In genomic region chr7:126702242-126703016, GRCh38 we compare ENCODE assay signal across 11 cellular contexts.
A peak's percentile ranks its signal among the peaks of the same experiment; 100 is the strongest.
DNase-seq lines count a peak whose midpoint lies in the region; ATAC-seq and TF ChIP-seq lines count a peak whose summit lies in the region.
"Had no signal": no experiment of that assay in that cellular context is flagged by ENCODE, and none has a peak within 500 bp of the region (broad histone marks: within the 10 kb centered on the region; RNA-seq: fewer than 3 reads in every experiment).

No MANE protein-coding gene starts in this region.

- no peak overlapping the region for H2AFZ ChIP-seq in smooth muscle cell (ENCODE audit: low read depth)

- H3K27ac ChIP-seq in smooth muscle cell (ENCODE audit: low read depth): peak overlapping the region; percentile 96
- H3K27ac ChIP-seq: HL-60, RWPE1, transverse colon had no signal

- H3K4me2 ChIP-seq in smooth muscle cell: peak overlapping the region; percentile 71

- TF ChIP-seq CTCF in smooth muscle cell (IDR thresholded peaks at IDR 0.05; ENCODE audit: borderline replicate concordance, insufficient read depth, poor library complexity, severe bottlenecking) (no peak), Calu3 (IDR thresholded peaks at IDR 0.05; ENCODE audit: unreplicated experiment) (no peak), foreskin fibroblast (IDR thresholded peaks at IDR 0.05; ENCODE audit: low read depth, low read length) (no peak)

- intact Hi-C loops in Calu3 (cut with micrococcal nuclease; ENCODE audit: unreplicated experiment): no loop called here

- H3K9ac ChIP-seq in smooth muscle cell (ENCODE audit: low read depth): peak overlapping the region; percentile 70

- H3K4me3 ChIP-seq in smooth muscle cell (no peak overlapping the region), foreskin fibroblast (ENCODE audit: low read depth in 1 of 2, low read length in 2 of 2) (no peak overlapping the region)
- H3K4me3 ChIP-seq: transverse colon had no signal

- peak; percentile 48 for ATAC-seq in GM19328 (IDR thresholded peaks at IDR 0.05; ENCODE audit: unreplicated experiment)
- ATAC-seq in HG02938 (IDR thresholded peaks at IDR 0.05; ENCODE audit: unreplicated experiment): peak; percentile 46
- ATAC-seq: right cardiac atrium had no signal

- no peaks in the 10 kb centered on the region for H3K36me3 ChIP-seq in smooth muscle cell (ENCODE audit: low read depth)
- H3K36me3 ChIP-seq: transverse colon had no signal

- peak; percentile 38 for DNase-seq in RPMI7951 (ENCODE audit: low read depth)
- no peak for DNase-seq in smooth muscle cell (lab: John Stamatoyannopoulos, UW; ENCODE audit: unreplicated experiment)
- DNase-seq in DMS79 treated with DMSO at 0.1 percent for 48 hours (lab: John Stamatoyannopoulos, UW): no peak
- no peak for DNase-seq in Calu3
- DNase-seq in foreskin fibroblast: no peak
- DNase-seq: right cardiac atrium, transverse colon had no signal

- no peaks in the 10 kb centered on the region for H3K9me3 ChIP-seq in smooth muscle cell (replicated peaks; ENCODE audit: low read depth)
- H3K9me3 ChIP-seq: transverse colon had no signal

- CTCF ChIA-PET in Calu3 (lab: Charles Lee): no interaction called here

- H3K36me3 Mint-ChIP-seq in Calu3 (ENCODE audit: insufficient read depth, unreplicated experiment): no peaks in the 10 kb centered on the region

- peaks cover 13% of the 10 kb centered on the region for H3F3A ChIP-seq in smooth muscle cell (ENCODE audit: low read depth)

- no peaks in the 10 kb centered on the region for H3K27me3 ChIP-seq in smooth muscle cell (ENCODE audit: low read depth)
- H3K27me3 ChIP-seq: transverse colon had no signal

- peaks cover 12% of the 10 kb centered on the region for H3K4me1 ChIP-seq in smooth muscle cell (ENCODE audit: low read depth)
- H3K4me1 ChIP-seq: transverse colon had no signal

- peaks cover 6% of the 10 kb centered on the region for H3K9me3 Mint-ChIP-seq in Calu3 (ENCODE audit: low read depth, unreplicated experiment)

- no peaks in the 10 kb centered on the region for H4K20me1 ChIP-seq in smooth muscle cell (ENCODE audit: low read depth)

- peaks cover 32% of the 10 kb centered on the region for H3K4me1 Mint-ChIP-seq in Calu3 (ENCODE audit: low read depth, unreplicated experiment)

- BruUV-seq in Calu3 (replicated peaks; lab: Mats Ljungman, UMichigan): no TSS peak

- no peaks in the 10 kb centered on the region for H3K27me3 Mint-ChIP-seq in Calu3 (ENCODE audit: unreplicated experiment)

- H3K27ac Mint-ChIP-seq in Calu3 (ENCODE audit: unreplicated experiment): no peak overlapping the region

- no peaks in the 10 kb centered on the region for H3K79me2 ChIP-seq in smooth muscle cell (ENCODE audit: low read depth)

- H3K4me3 Mint-ChIP-seq in Calu3 (ENCODE audit: low read depth, unreplicated experiment): no peak overlapping the region

- WGBS in smooth muscle cell (ENCODE audit: low lambda C conversion rate): 27% methylated on average over 7 of the region's 7 CpGs
